1 cellular context compared by ENCODE assay signal in genomic region chr10:103554488-103555320, GRCh38.
TF ChIP-seq lines count a peak whose summit lies in the region.

No MANE protein-coding gene starts in this region.

TF ChIP-seq in K562, 482 proteins besides CTCF, POLR2A, EP300 and RAD21 (continued from another document):
- no peak for TF ChIP-seq TRIM25 (IDR thresholded peaks at IDR 0.05; ENCODE audit: borderline replicate concordance)
- no peak for TF ChIP-seq MAFF (IDR thresholded peaks at IDR 0.05; ENCODE audit: low read length)
- no peak for TF ChIP-seq MECOM (CRISPR knock-in tag; IDR thresholded peaks at IDR 0.05)
- peak; percentile 83 for TF ChIP-seq VEZF1 (CRISPR knock-in tag; IDR thresholded peaks at IDR 0.05)
- TF ChIP-seq ZFP30 (CRISPR knock-in tag; IDR thresholded peaks at IDR 0.05; ENCODE audit: borderline replicate concordance), result no peak
- TF ChIP-seq NBN (IDR thresholded peaks at IDR 0.05; ENCODE audit: low read depth), result no peak
- TF ChIP-seq ZNF23 (CRISPR knock-in tag; IDR thresholded peaks at IDR 0.05), result no peak
- no peak for TF ChIP-seq RNF2 (IDR thresholded peaks at IDR 0.05)
- 0 out of 2 replicates have a peak, but pooled peaks have one; percentile 32 for TF ChIP-seq TRIM28 (IDR thresholded peaks at IDR 0.05)
- no peak for TF ChIP-seq BCLAF1 (IDR thresholded peaks at IDR 0.05; ENCODE audit: borderline replicate concordance in 1 of 2, control insufficient read depth in 1 of 2, low read depth in 2 of 2, low read length in 1 of 2)
